ENCODE assay signal across 10 cellular contexts in genomic region chr17:73912360-73912746, GRCh38.
"Had no signal": no experiment of that assay in that cellular context is flagged by ENCODE, and none has a peak within 500 bp of the region (broad histone marks: within the 10 kb centered on the region; RNA-seq: fewer than 3 reads in every experiment).

No MANE protein-coding gene starts in this region.

- ATAC-seq: HCT116 had no signal

- H3K4me3 ChIP-seq: GM23248, HAP-1 had no signal

- H3K27ac ChIP-seq: GM23248, HL-60, KMS-11 had no signal

- H3K36me3 ChIP-seq: HAP-1 had no signal

- DNase-seq: GM23248, GOT3, H7, IMR-90, Karpas-422, KBM-7 had no signal

- H3K4me1 ChIP-seq: HAP-1 had no signal

- H3K9me3 ChIP-seq: HAP-1 had no signal
